ENCODE assay signal across 17 cellular contexts in genomic region chr3:38490288-38490860, GRCh38. TPM values are rescaled to one million over a fixed set of nuclear protein-coding genes. Genes with fewer than 3 reads are reported as not detected.
DNase-seq lines count a peak whose midpoint lies in the region; FAIRE-seq and TF ChIP-seq lines count a peak whose summit lies in the region.
"Had no signal": no experiment of that assay in that cellular context is flagged by ENCODE, and none has a peak within 500 bp of the region (broad histone marks: within the 10 kb centered on the region; RNA-seq: fewer than 3 reads in every experiment).

No MANE protein-coding gene starts in this region.

- no peak for FAIRE-seq in D721Med (lab: Jason Lieb, UNC)
- FAIRE-seq: K562 had no signal

- H3K27ac ChIP-seq in cingulate gyrus (ENCODE audit: low read depth, low read length) = peak overlapping the region; percentile 20
- H3K27ac ChIP-seq: BLaER1, HL-60 had no signal

- TF ChIP-seq CTCF in nephron (IDR thresholded peaks at IDR 0.05; ENCODE audit: unreplicated experiment in 3 of 3) = no peak
- TF ChIP-seq CTCF in D721Med (IDR thresholded peaks at IDR 0.05; ENCODE audit: insufficient read depth, missing control alignments) = no peak

- H3K4me3 Mint-ChIP-seq in nephron = peak overlapping the region in 1 of 3 experiments; percentile 3
- no peak overlapping the region for H3K4me3 Mint-ChIP-seq in activated CD4-positive, alpha-beta memory T cell treated with anti-CD3 and anti-CD28 coated beads, Interleukin-2, amount 10 ng/mL, durations not matched to agents 7 days and 5 days
- H3K4me3 Mint-ChIP-seq: CD8-positive, alpha-beta memory T cell had no signal

- peaks cover 26% of the 10 kb centered on the region for H3K36me3 Mint-ChIP-seq in nephron (ENCODE audit: low read depth)
- no peaks in the 10 kb centered on the region for H3K36me3 Mint-ChIP-seq in activated CD4-positive, alpha-beta memory T cell treated with anti-CD3 and anti-CD28 coated beads, Interleukin-2, amount 10 ng/mL, durations not matched to agents 7 days and 5 days (ENCODE audit: low read depth)

- no peaks in the 10 kb centered on the region for H3K9me3 Mint-ChIP-seq in nephron
- no peaks in the 10 kb centered on the region for H3K9me3 Mint-ChIP-seq in activated CD4-positive, alpha-beta memory T cell treated with anti-CD3 and anti-CD28 coated beads, Interleukin-2, amount 10 ng/mL, durations not matched to agents 7 days and 5 days
- H3K9me3 Mint-ChIP-seq: CD8-positive, alpha-beta memory T cell had no signal

- no peak overlapping the region for H3K4me3 ChIP-seq in Jurkat, Clone E6-1 (ENCODE audit: low read length)
- H3K4me3 ChIP-seq: BLaER1, K562 had no signal

- no peaks in the 10 kb centered on the region for H3K27me3 Mint-ChIP-seq in nephron (ENCODE audit: low read depth)
- no peaks in the 10 kb centered on the region for H3K27me3 Mint-ChIP-seq in activated CD4-positive, alpha-beta memory T cell treated with anti-CD3 and anti-CD28 coated beads, Interleukin-2, amount 10 ng/mL, durations not matched to agents 7 days and 5 days
- H3K27me3 Mint-ChIP-seq: CD8-positive, alpha-beta memory T cell had no signal

- POLR2A ChIA-PET in activated CD4-positive, alpha-beta memory T cell treated with anti-CD3 and anti-CD28 coated beads, Interleukin-2, amount 10 ng/mL, durations not matched to agents 7 days and 5 days (lab: Charles Lee) = no interaction called here

- H3K4me1 Mint-ChIP-seq in nephron = peaks cover 34% of the 10 kb centered on the region
- peaks cover 2% of the 10 kb centered on the region for H3K4me1 Mint-ChIP-seq in activated CD4-positive, alpha-beta memory T cell treated with anti-CD3 and anti-CD28 coated beads, Interleukin-2, amount 10 ng/mL, durations not matched to agents 7 days and 5 days
- H3K4me1 Mint-ChIP-seq: CD8-positive, alpha-beta memory T cell had no signal

- peak; percentile 14 for DNase-seq in Jurkat, Clone E6-1 (ENCODE audit: low read depth, low spot score)
- DNase-seq in superior temporal gyrus (ENCODE audit: extremely low spot score) (peak; percentile 66), MV-4-11 (lab: John Stamatoyannopoulos, UW) (no peak), D721Med (ENCODE audit: insufficient read length, low spot score) (no peak)
- no peak for DNase-seq in activated CD4-positive, alpha-beta memory T cell treated with anti-CD3 and anti-CD28 coated beads, Interleukin-2, amount 10 ng/mL, durations not matched to agents 7 days and 5 days
- DNase-seq: CD8-positive, alpha-beta memory T cell; DMS153; EL; HCEC 1CT; NCI-H1092; NCI-H2107; NCI-H446 treated with DMSO at 0.1 percent for 48 hours had no signal

- peak overlapping the region; percentile 13 to 88 (median 61) for H3K27ac Mint-ChIP-seq in nephron
- no peak overlapping the region for H3K27ac Mint-ChIP-seq in activated CD4-positive, alpha-beta memory T cell treated with anti-CD3 and anti-CD28 coated beads, Interleukin-2, amount 10 ng/mL, durations not matched to agents 7 days and 5 days

- CTCF ChIA-PET in activated CD4-positive, alpha-beta memory T cell treated with anti-CD3 and anti-CD28 coated beads, Interleukin-2, amount 10 ng/mL, durations not matched to agents 7 days and 5 days (lab: Charles Lee) = interaction anchor here (1.4 to 1.9 kb wide), 2 partner anchors 10 to 144 kb away, joined by 4 to 11 read pairs; partner anchors contain the start of gene XYLB

RNA-seq across cellular contexts. Expression of gene EXOG, which starts 5.8 kb away (rescaled TPM):
- 16.8 TPM for polyA plus RNA-seq in Jurkat, Clone E6-1 (2012; ENCODE audit: insufficient read depth, insufficient read length)
- 10 to 100 TPM; 17.8 to 19.0 TPM for total RNA-seq in activated CD4-positive, alpha-beta memory T cell treated with anti-CD3 and anti-CD28 coated beads, Interleukin-2, amount 10 ng/mL, durations not matched to agents 7 days and 5 days

RNA-seq across cellular contexts. Expression of gene ACVR2B, which starts 36.7 kb away (rescaled TPM):
- 5.1 TPM for polyA plus RNA-seq in Jurkat, Clone E6-1 (2012; ENCODE audit: insufficient read depth, insufficient read length)
- total RNA-seq in activated CD4-positive, alpha-beta memory T cell treated with anti-CD3 and anti-CD28 coated beads, Interleukin-2, amount 10 ng/mL, durations not matched to agents 7 days and 5 days = 1 to 10 TPM; 7.0 to 7.6 TPM

Comparison
In these comparisons a context has a peak if more than half of its experiments do, and no peak if none do; other contexts are left out.
1. DNase-seq: peak in Jurkat, Clone E6-1 (single experiment) and superior temporal gyrus (single experiment); none in MV-4-11 (single experiment), D721Med (single experiment) and activated CD4-positive, alpha-beta memory T cell treated with anti-CD3 and anti-CD28 coated beads, Interleukin-2, amount 10 ng/mL, durations not matched to agents 7 days and 5 days (single experiment).